In genomic region chr14:52862652-52863338, GRCh38 we compare ENCODE assay signal across 14 cellular contexts.
A peak's percentile ranks its signal among the peaks of the same experiment; 100 is the strongest.
DNase-seq lines count a peak whose midpoint lies in the region; ATAC-seq and TF ChIP-seq lines count a peak whose summit lies in the region.
"Had no signal": no experiment of that assay in that cellular context is flagged by ENCODE, and none has a peak within 500 bp of the region (broad histone marks: within the 10 kb centered on the region; RNA-seq: fewer than 3 reads in every experiment).

No MANE protein-coding gene starts in this region.

- TF ChIP-seq CTCF in ascending aorta (IDR thresholded peaks at IDR 0.05) = no peak
- TF ChIP-seq CTCF in foreskin fibroblast (IDR thresholded peaks at IDR 0.05; ENCODE audit: low read depth, low read length) = no peak

- CTCF ChIA-PET in activated CD8-positive, alpha-beta memory T cell treated with anti-CD3 and anti-CD28 coated beads, Interleukin-2, amount 10 ng/mL, durations not matched to agents 7 days and 5 days (lab: Charles Lee) = no interaction called here

- H3K4me3 ChIP-seq in ascending aorta (peak overlapping the region in 1 of 2 donors; percentile 0), foreskin fibroblast (ENCODE audit: low read depth in 1 of 2, low read length in 2 of 2) (no peak overlapping the region), skeletal muscle satellite cell (ENCODE audit: low read length) (peak overlapping the region; percentile 13), SJCRH30 (no peak overlapping the region)
- H3K4me3 ChIP-seq: right lobe of liver had no signal

- H3K27me3 ChIP-seq in ascending aorta (no peaks in the 10 kb centered on the region), skeletal muscle satellite cell (ENCODE audit: control insufficient read depth, insufficient read depth, low read length) (no peaks in the 10 kb centered on the region), SJCRH30 (no peaks in the 10 kb centered on the region)
- H3K27me3 ChIP-seq: right lobe of liver had no signal

- no peaks in the 10 kb centered on the region for H3K36me3 Mint-ChIP-seq in activated CD8-positive, alpha-beta memory T cell treated with anti-CD3 and anti-CD28 coated beads, Interleukin-2, amount 10 ng/mL, durations not matched to agents 7 days and 5 days
- H3K36me3 Mint-ChIP-seq: activated naive CD8-positive, alpha-beta T cell; IgD-negative memory B cell had no signal

- no peaks in the 10 kb centered on the region for H3K4me1 Mint-ChIP-seq in activated CD8-positive, alpha-beta memory T cell treated with anti-CD3 and anti-CD28 coated beads, Interleukin-2, amount 10 ng/mL, durations not matched to agents 7 days and 5 days
- H3K4me1 Mint-ChIP-seq: IgD-negative memory B cell had no signal

- peak overlapping the region; percentile 52 for H3K4me2 ChIP-seq in skeletal muscle satellite cell (ENCODE audit: low read length)

- no peaks in the 10 kb centered on the region for H3K9me3 Mint-ChIP-seq in activated CD8-positive, alpha-beta memory T cell treated with anti-CD3 and anti-CD28 coated beads, Interleukin-2, amount 10 ng/mL, durations not matched to agents 7 days and 5 days (ENCODE audit: low read depth)
- H3K9me3 Mint-ChIP-seq: IgD-negative memory B cell had no signal

- no peak overlapping the region for H3K27ac Mint-ChIP-seq in activated CD8-positive, alpha-beta memory T cell treated with anti-CD3 and anti-CD28 coated beads, Interleukin-2, amount 10 ng/mL, durations not matched to agents 7 days and 5 days
- H3K27ac Mint-ChIP-seq: activated naive CD8-positive, alpha-beta T cell; IgD-negative memory B cell had no signal

- H3K4me3 Mint-ChIP-seq in activated CD8-positive, alpha-beta memory T cell treated with anti-CD3 and anti-CD28 coated beads, Interleukin-2, amount 10 ng/mL, durations not matched to agents 7 days and 5 days = no peak overlapping the region
- H3K4me3 Mint-ChIP-seq: activated naive CD8-positive, alpha-beta T cell; IgD-negative memory B cell had no signal

- peak; percentile 48 for DNase-seq in H4 (ENCODE audit: low spot score)
- no peak for DNase-seq in ascending aorta (ENCODE audit: low spot score in 2 of 2)
- peak; percentile 63 to 83 for DNase-seq in foreskin fibroblast
- DNase-seq in NCI-H1092 (lab: John Stamatoyannopoulos, UW) = no peak
- DNase-seq in SJCRH30 = no peak
- DNase-seq in activated CD8-positive, alpha-beta memory T cell treated with anti-CD3 and anti-CD28 coated beads, Interleukin-2, amount 10 ng/mL, durations not matched to agents 7 days and 5 days = no peak
- DNase-seq: activated CD4-positive, alpha-beta T cell treated with anti-CD3 and anti-CD28 coated beads for 48 hours; right lobe of liver; SHP77 treated with DMSO at 0.1 percent for 48 hours had no signal

- no peaks in the 10 kb centered on the region for H3K27me3 Mint-ChIP-seq in activated CD8-positive, alpha-beta memory T cell treated with anti-CD3 and anti-CD28 coated beads, Interleukin-2, amount 10 ng/mL, durations not matched to agents 7 days and 5 days
- H3K27me3 Mint-ChIP-seq: activated naive CD8-positive, alpha-beta T cell; IgD-negative memory B cell had no signal

- no peak for ATAC-seq in HG02623 (IDR thresholded peaks at IDR 0.05; ENCODE audit: unreplicated experiment)
- ATAC-seq in activated CD8-positive, alpha-beta memory T cell treated with anti-CD3 and anti-CD28 coated beads, Interleukin-2, amount 10 ng/mL, durations not matched to agents 7 days and 5 days = no peak

- H3K9me3 ChIP-seq in ascending aorta (no peaks in the 10 kb centered on the region), skeletal muscle satellite cell (replicated peaks; ENCODE audit: low read length) (no peaks in the 10 kb centered on the region), SJCRH30 (replicated peaks) (no peaks in the 10 kb centered on the region)
- H3K9me3 ChIP-seq: right lobe of liver had no signal

- H3K27ac ChIP-seq in ascending aorta = peak overlapping the region; percentile 49 to 63
- no peak overlapping the region for H3K27ac ChIP-seq in SJCRH30
- H3K27ac ChIP-seq: epithelial cell of prostate had no signal

- H3K36me3 ChIP-seq in ascending aorta = peaks cover 65 to 68% of the 10 kb centered on the region in 2 donors
- peaks cover 91% of the 10 kb centered on the region for H3K36me3 ChIP-seq in skeletal muscle satellite cell (ENCODE audit: insufficient read depth, low read length)
- peaks cover 53% of the 10 kb centered on the region for H3K36me3 ChIP-seq in SJCRH30

- intact Hi-C loops in ascending aorta (cut with DNase I) = no loop called here

- H3K4me1 ChIP-seq in ascending aorta = peaks cover 0 to 10% of the 10 kb centered on the region in 2 donors
- H3K4me1 ChIP-seq in skeletal muscle satellite cell (ENCODE audit: control insufficient read depth, insufficient read depth, low read length) = peaks cover 30% of the 10 kb centered on the region
- H3K4me1 ChIP-seq in SJCRH30 = no peaks in the 10 kb centered on the region

- H3K9ac ChIP-seq in skeletal muscle satellite cell (ENCODE audit: low read depth, low read length) = peak overlapping the region; percentile 73

Comparison
In these comparisons a context has a peak if more than half of its experiments do, and no peak if none do; other contexts are left out.
1. DNase-seq: peak in H4 (single experiment) and foreskin fibroblast (2 of 2); none in ascending aorta (0 of 2), NCI-H1092 (single experiment), SJCRH30 (0 of 2) and activated CD8-positive, alpha-beta memory T cell treated with anti-CD3 and anti-CD28 coated beads, Interleukin-2, amount 10 ng/mL, durations not matched to agents 7 days and 5 days (single experiment).